ENCODE assay signal across 8 cellular contexts in genomic region chr17:82098939-82099765, GRCh38. TPM values are rescaled to one million over a fixed set of nuclear protein-coding genes. Genes with fewer than 3 reads are reported as not detected.
A peak's percentile ranks its signal among the peaks of the same experiment; 100 is the strongest.
DNase-seq lines count a peak whose midpoint lies in the region; ATAC-seq and TF ChIP-seq lines count a peak whose summit lies in the region.

No MANE protein-coding gene starts in this region.

- H3K36me3 Mint-ChIP-seq in activated T-helper 17 cell treated with anti-CD3 and anti-CD28 coated beads, Interleukin-2, amount 50 U/mL, for 72 hours (ENCODE audit: low read depth), result peaks cover 21% of the 10 kb centered on the region

- peaks cover 35% of the 10 kb centered on the region for H4K20me1 ChIP-seq in hepatocyte (ENCODE audit: insufficient read depth, poor library complexity, severe bottlenecking)

- no peak overlapping the region for H2AFZ ChIP-seq in hepatocyte

- H3K27ac Mint-ChIP-seq in activated T-helper 17 cell treated with anti-CD3 and anti-CD28 coated beads, Interleukin-2, amount 50 U/mL, for 72 hours, result peak overlapping the region; percentile 69

- no peaks in the 10 kb centered on the region for H3K9me3 Mint-ChIP-seq in activated T-helper 17 cell treated with anti-CD3 and anti-CD28 coated beads, Interleukin-2, amount 50 U/mL, for 72 hours

- H3K4me1 ChIP-seq in hepatocyte (ENCODE audit: insufficient read depth) (peaks cover 61% of the 10 kb centered on the region), spleen (peaks cover 20 to 60% (median 43%) of the 10 kb centered on the region in 6 donors)

- TF ChIP-seq POLR2A in spleen (IDR thresholded peaks at IDR 0.05), result no peak

- peak overlapping the region; percentile 76 for H3K4me3 Mint-ChIP-seq in activated T-helper 17 cell treated with anti-CD3 and anti-CD28 coated beads, Interleukin-2, amount 50 U/mL, for 72 hours

- H3K9me3 ChIP-seq in hepatocyte (ENCODE audit: low read depth) (no peaks in the 10 kb centered on the region), spleen (no peaks in the 10 kb centered on the region)

- H3K4me1 Mint-ChIP-seq in activated T-helper 17 cell treated with anti-CD3 and anti-CD28 coated beads, Interleukin-2, amount 50 U/mL, for 72 hours, result no peaks in the 10 kb centered on the region

- H3K4me3 ChIP-seq in hepatocyte (peak overlapping the region; percentile 63), spleen (peak overlapping the region; percentile 58 to 97 (median 78))

- no peak for TF ChIP-seq CTCF in hepatocyte (IDR thresholded peaks at IDR 0.05; ENCODE audit: poor library complexity)
- no peak for TF ChIP-seq CTCF in spleen (IDR thresholded peaks at IDR 0.05 in 8 of 11, conservative IDR thresholded peaks at IDR 0.05 in 3 of 11)

- DNase-seq in COLO668 (lab: John Stamatoyannopoulos, UW; ENCODE audit: unreplicated experiment), result peak; percentile 45
- no peak for DNase-seq in hepatocyte (ENCODE audit: low spot score)
- DNase-seq in spleen, result peak; percentile 91
- no peak for DNase-seq in globus pallidus (ENCODE audit: low spot score)
- no peak for DNase-seq in SKM-1 (lab: John Stamatoyannopoulos, UW; ENCODE audit: unreplicated experiment)

- ATAC-seq in GM19467 (IDR thresholded peaks at IDR 0.05; ENCODE audit: unreplicated experiment) (peak; percentile 8), HG03575 (IDR thresholded peaks at IDR 0.05; ENCODE audit: extremely low read depth, insufficient number of reproducible peaks, low FRiP score, unreplicated experiment) (peak; percentile 7)
- peak; percentile 12 for ATAC-seq in activated T-helper 17 cell treated with anti-CD3 and anti-CD28 coated beads, Interleukin-2, amount 50 U/mL, for 72 hours (replicated peaks)

- no peaks in the 10 kb centered on the region for H3K36me3 ChIP-seq in hepatocyte (replicated peaks; ENCODE audit: insufficient read depth, low read depth)
- peaks cover 0 to 21% (median 9%) of the 10 kb centered on the region in 6 donors for H3K36me3 ChIP-seq in spleen

- H3K27me3 ChIP-seq in hepatocyte, result no peaks in the 10 kb centered on the region
- no peaks in the 10 kb centered on the region for H3K27me3 ChIP-seq in spleen (replicated peaks in 1 of 7)

- WGBS in hepatocyte (ENCODE audit: low lambda C conversion rate, missing lambda C conversion rate), result 18% methylated on average over 63 of the region's 81 CpGs
- 8 to 33% (median 13%) methylated on average over 26 to 81 of the region's 81 CpGs for WGBS in spleen, 5 donors

- H3K9me2 ChIP-seq in hepatocyte (replicated peaks; ENCODE audit: insufficient read depth), result no peaks in the 10 kb centered on the region

- H3K4me2 ChIP-seq in hepatocyte, result peak overlapping the region; percentile 97

- peak overlapping the region; percentile 99 for H3K27ac ChIP-seq in hepatocyte
- peak overlapping the region; percentile 80 to 99 (median 96) for H3K27ac ChIP-seq in spleen

- H3K79me2 ChIP-seq in hepatocyte, result peaks cover 50% of the 10 kb centered on the region

- H3K27me3 Mint-ChIP-seq in activated T-helper 17 cell treated with anti-CD3 and anti-CD28 coated beads, Interleukin-2, amount 50 U/mL, for 72 hours, result no peaks in the 10 kb centered on the region

- intact Hi-C loops in spleen (cut with DNase I; ENCODE audit: low total_unique reads), result no loop called here

RNA-seq across cellular contexts. Expression of gene FASN, which starts 1.1 kb away (rescaled TPM):
- 100 to 1,000 TPM; 109 to 242 TPM for total RNA-seq in activated T-helper 17 cell treated with anti-CD3 and anti-CD28 coated beads, Interleukin-2, amount 50 U/mL, for 72 hours
- total RNA-seq in hepatocyte (67.2 and 118 TPM in 2 replicates), spleen (10 to 100 TPM; 20.6 to 45.2 (median 22.3) TPM)
- polyA plus RNA-seq in hepatocyte (71.5 and 77.6 TPM in 2 replicates), spleen (10 to 100 TPM in 1 of 3 donors, 1 to 10 TPM in 2; 9.3 to 14.7 (median 9.3) TPM)

RNA-seq across cellular contexts. Expression of gene DUS1L, which starts 33.5 kb away (rescaled TPM):
- total RNA-seq in activated T-helper 17 cell treated with anti-CD3 and anti-CD28 coated beads, Interleukin-2, amount 50 U/mL, for 72 hours, result 100 to 1,000 TPM in 1 of 2 donors, 10 to 100 TPM in 1; 59.7 to 129 TPM
- total RNA-seq in hepatocyte (71.5 and 71.9 TPM in 2 replicates), spleen (100 to 1,000 TPM in 3 of 7 donors, 10 to 100 TPM in 4; 76.4 to 114 (median 87.9) TPM)
- polyA plus RNA-seq in hepatocyte (160 and 202 TPM in 2 replicates), spleen (100 to 1,000 TPM; 130 to 174 (median 173) TPM)

RNA-seq across cellular contexts. Expression of gene GPS1, which starts 47.5 kb away (rescaled TPM):
- 10 to 100 TPM; 46.2 to 97.2 TPM for total RNA-seq in activated T-helper 17 cell treated with anti-CD3 and anti-CD28 coated beads, Interleukin-2, amount 50 U/mL, for 72 hours
- total RNA-seq in hepatocyte (101 and 124 TPM in 2 replicates), spleen (10 to 100 TPM; 61.5 to 77.2 (median 66.5) TPM)
- polyA plus RNA-seq in hepatocyte (160 and 167 TPM in 2 replicates), spleen (100 to 1,000 TPM in 1 of 3 donors, 10 to 100 TPM in 2; 69.5 to 109 (median 95.4) TPM)

RNA-seq across cellular contexts. Expression of gene RFNG, which starts 47.5 kb away (rescaled TPM):
- total RNA-seq in activated T-helper 17 cell treated with anti-CD3 and anti-CD28 coated beads, Interleukin-2, amount 50 U/mL, for 72 hours, result 10 to 100 TPM; 21.1 to 25.2 TPM
- total RNA-seq in hepatocyte (39.6 and 43.2 TPM in 2 replicates), spleen (10 to 100 TPM; 21.4 to 36.3 (median 26.0) TPM)
- polyA plus RNA-seq in hepatocyte (109 and 118 TPM in 2 replicates), spleen (10 to 100 TPM; 24.5 to 42.3 (median 41.5) TPM)

Comparison
In these comparisons a context has a peak if more than half of its experiments do, and no peak if none do; other contexts are left out.
1. DNase-seq: peak in COLO668 (single experiment) and spleen (single experiment); none in hepatocyte (single experiment), globus pallidus (single experiment) and SKM-1 (single experiment).
2. Peak in every context shown above with its lines, with median percentiles within 50 percentile points of each other: ATAC-seq.